In the genomic region with DNA sequence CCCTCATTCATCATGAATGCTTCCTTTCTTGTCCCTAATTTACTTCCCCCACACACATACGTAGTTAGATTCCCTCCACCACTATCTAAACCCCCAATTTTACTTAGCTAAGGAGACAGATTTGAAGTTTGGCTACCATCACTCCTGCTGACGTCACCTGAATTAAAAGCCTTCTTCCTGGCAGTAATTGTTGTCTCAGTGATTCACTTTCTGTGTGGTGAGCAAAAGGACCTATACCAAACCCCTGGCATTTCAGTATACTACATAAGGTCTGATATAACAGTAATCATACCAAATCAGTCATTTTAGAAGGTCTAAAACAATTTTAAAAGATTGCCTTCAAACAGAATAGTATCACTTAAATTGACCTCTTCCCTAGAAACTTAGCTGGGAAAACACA, we compare ENCODE assay signal across 6 cellular contexts.
A peak's percentile ranks its signal among the peaks of the same experiment; 100 is the strongest.
DNase-seq lines count a peak whose midpoint lies in the region; ATAC-seq, FAIRE-seq and TF ChIP-seq lines count a peak whose summit lies in the region.
"Not testable (repeated sequence)": the region's sequence is repeated elsewhere in the genome, so short reads cannot be mapped to it uniquely, and the experiment has no call there.

No MANE protein-coding gene starts in this region.

- FAIRE-seq in A549 (lab: Jason Lieb, UNC) (peak; percentile 92), GM12891 (lab: Jason Lieb, UNC) (peak; percentile 13), H1 (lab: Jason Lieb, UNC) (peak; percentile 87)
- not testable (repeated sequence) for FAIRE-seq in endothelial cell of umbilical vein (lab: Jason Lieb, UNC)

- not testable (repeated sequence) for H3K18ac ChIP-seq in H1 (ENCODE audit: extremely low read depth, low read length)

- not testable (repeated sequence) for H3K4ac ChIP-seq in H1 (replicated peaks; ENCODE audit: insufficient read length, low read depth, low read length)

- H3K9me3 ChIP-seq in A549; PC-3 (ENCODE audit: low read length); RWPE2 (ENCODE audit: severe bottlenecking); H1 (ENCODE audit: insufficient read depth in 2 of 2, low read depth in 1 of 2, low read length in 1 of 2); endothelial cell of umbilical vein (replicated peaks; ENCODE audit: control insufficient read depth, insufficient read depth, low read length): not testable (repeated sequence)

- not testable (repeated sequence) for TF ChIP-seq RAD21 in A549 (conservative IDR thresholded peaks at IDR 0.05 in 1 of 2, IDR thresholded peaks at IDR 0.05 in 1 of 2); H1 (IDR thresholded peaks at IDR 0.05 in 1 of 2, conservative IDR thresholded peaks at IDR 0.05 in 1 of 2; ENCODE audit: low read depth in 2 of 2, low read length in 2 of 2)

- not testable (repeated sequence) for H3K4me1 ChIP-seq in A549; PC-3 (ENCODE audit: insufficient read depth, low read length); RWPE2 (ENCODE audit: insufficient read depth, poor library complexity, severe bottlenecking); H1 (replicated peaks in 1 of 4; ENCODE audit: control insufficient read depth in 3 of 4, insufficient read depth in 4 of 4, low read length in 3 of 4); endothelial cell of umbilical vein (ENCODE audit: control insufficient read depth, extremely low read depth, insufficient read depth, low read length)

- H2AFZ ChIP-seq in PC-3 (ENCODE audit: low read length); H1 (ENCODE audit: low read length); endothelial cell of umbilical vein (ENCODE audit: low read depth, low read length): not testable (repeated sequence)

- H2BK12ac ChIP-seq in H1 (ENCODE audit: low read depth, low read length) = not testable (repeated sequence)

- H4K5ac ChIP-seq in H1 (ENCODE audit: insufficient read length, low read depth, low read length) = not testable (repeated sequence)

- H3K4me2 ChIP-seq in A549; PC-3 (ENCODE audit: low read length); H1 (ENCODE audit: insufficient read depth in 1 of 2, low read depth in 2 of 2, low read length in 2 of 2); endothelial cell of umbilical vein (ENCODE audit: insufficient read depth, low read length): not testable (repeated sequence)

- H3K9ac ChIP-seq in PC-3 (ENCODE audit: low read length); H1 (replicated peaks in 1 of 4; ENCODE audit: extremely low read depth in 1 of 4, low read depth in 3 of 4, low read length in 3 of 4); endothelial cell of umbilical vein (replicated peaks; ENCODE audit: extremely low read depth, insufficient read depth, low read length): not testable (repeated sequence)

- not testable (repeated sequence) for H3K27me3 ChIP-seq in PC-3 (ENCODE audit: low read length); RWPE2 (ENCODE audit: insufficient read depth, poor library complexity, severe bottlenecking); H1 (replicated peaks in 1 of 4; ENCODE audit: control insufficient read depth in 3 of 4, extremely low read depth in 1 of 4, insufficient read depth in 3 of 4, low read length in 3 of 4); endothelial cell of umbilical vein (ENCODE audit: control insufficient read depth in 2 of 2, insufficient read depth in 2 of 2, low read length in 2 of 2)

- not testable (repeated sequence) for DNase-seq in A549 (ENCODE audit: low read depth in 1 of 2, low spot score in 1 of 2); GM12891 (ENCODE audit: insufficient read length, low spot score); PC-3; RWPE2 (ENCODE audit: low spot score); H1 (ENCODE audit: low read depth in 1 of 2, low spot score in 2 of 2); endothelial cell of umbilical vein (ENCODE audit: low read depth, low spot score)

- not testable (repeated sequence) for TF ChIP-seq POLR2A in A549 (IDR thresholded peaks at IDR 0.05; ENCODE audit: low read length); GM12891 (IDR thresholded peaks at IDR 0.05; ENCODE audit: low read depth, low read length); H1 (IDR thresholded peaks at IDR 0.05; ENCODE audit: control extremely low read depth in 1 of 2, low read depth in 2 of 2, low read length in 2 of 2); endothelial cell of umbilical vein (IDR thresholded peaks at IDR 0.05; ENCODE audit: low read depth, low read length)

- ATAC-seq in A549 = not testable (repeated sequence)
- ATAC-seq in PC-3 (peak; percentile 68), RWPE2 (ENCODE audit: low read depth) (peak; percentile 91)

- not testable (repeated sequence) for H2AK5ac ChIP-seq in H1 (ENCODE audit: low read depth, low read length)

- POLR2A ChIA-PET in A549 (lab: Yijun Ruan, JAX); PC-3 (lab: Charles Lee; ENCODE audit: unreplicated experiment); H1 (lab: Charles Lee; ENCODE audit: partially characterized antibody); endothelial cell of umbilical vein (lab: Charles Lee): not testable (repeated sequence)

- not testable (repeated sequence) for H2BK120ac ChIP-seq in H1 (replicated peaks; ENCODE audit: low read depth, low read length)

- H3K56ac ChIP-seq in H1 (replicated peaks; ENCODE audit: insufficient read length, low read depth, low read length) = not testable (repeated sequence)

- TF ChIP-seq EP300 in A549 (IDR thresholded peaks at IDR 0.05); H1 (IDR thresholded peaks at IDR 0.05; ENCODE audit: borderline replicate concordance in 1 of 2, low read depth in 2 of 2, low read length in 2 of 2): not testable (repeated sequence)

- not testable (repeated sequence) for H4K20me1 ChIP-seq in PC-3 (ENCODE audit: low read length); H1 (replicated peaks in 1 of 2; ENCODE audit: control insufficient read depth in 1 of 2, insufficient read depth in 2 of 2, low read length in 2 of 2); endothelial cell of umbilical vein (replicated peaks; ENCODE audit: control insufficient read depth, extremely low read depth, insufficient read depth, low read length)

- not testable (repeated sequence) for H3K4me3 ChIP-seq in A549; PC-3 (ENCODE audit: low read length); RWPE2 (ENCODE audit: severe bottlenecking); H1 (ENCODE audit: extremely low read depth in 1 of 4, insufficient read depth in 2 of 4, low read depth in 3 of 4, low read length in 4 of 4); endothelial cell of umbilical vein (replicated peaks in 1 of 3; ENCODE audit: insufficient read depth in 1 of 3, low read depth in 1 of 3, low read length in 3 of 3)

- H2BK20ac ChIP-seq in H1 (ENCODE audit: low read length) = not testable (repeated sequence)

- no CpG with 5 or more reads among the region's 2 CpGs for WGBS in A549 (ENCODE audit: missing lambda C conversion rate)
- no CpG with 5 or more reads among the region's 2 CpGs for WGBS in H1 (ENCODE audit: extremely low coverage in 1 of 2, insufficient coverage in 1 of 2, insufficient read length in 1 of 2, insufficient replicate concordance in 2 of 2, low coverage in 1 of 2, low lambda C conversion rate in 2 of 2, missing lambda C conversion rate in 1 of 2), 2 experiments

- not testable (repeated sequence) for H3F3A ChIP-seq in PC-3 (ENCODE audit: low read length, unreplicated experiment)

- not testable (repeated sequence) for H2BK15ac ChIP-seq in H1 (ENCODE audit: low read length)

- not testable (repeated sequence) for H2BK5ac ChIP-seq in H1 (ENCODE audit: low read depth, low read length)

- H3K9me1 ChIP-seq in endothelial cell of umbilical vein (replicated peaks; ENCODE audit: control insufficient read depth, extremely low read depth, insufficient read depth, low read length) = not testable (repeated sequence)

- not testable (repeated sequence) for H4K91ac ChIP-seq in H1 (replicated peaks; ENCODE audit: insufficient read length, low read length)

- not testable (repeated sequence) for H3K79me2 ChIP-seq in PC-3 (ENCODE audit: low read length); H1 (ENCODE audit: control insufficient read depth in 1 of 2, insufficient read depth in 2 of 2, low read length in 2 of 2); endothelial cell of umbilical vein (ENCODE audit: control insufficient read depth, insufficient read depth, low read length)

- intact Hi-C loops in PC-3 (cut with micrococcal nuclease); endothelial cell of umbilical vein (cut with micrococcal nuclease): not testable (repeated sequence)

- not testable (repeated sequence) for H3K9me2 ChIP-seq in PC-3 (replicated peaks; ENCODE audit: low read length)

- H3K23me2 ChIP-seq in H1 (ENCODE audit: low read depth, low read length) = not testable (repeated sequence)

- TF ChIP-seq CTCF in A549 (IDR thresholded peaks at IDR 0.05); PC-3 (conservative IDR thresholded peaks at IDR 0.05; ENCODE audit: low read depth, low read length); RWPE2 (IDR thresholded peaks at IDR 0.05; ENCODE audit: poor library complexity, severe bottlenecking); H1 (IDR thresholded peaks at IDR 0.05; ENCODE audit: control extremely low read depth in 1 of 3, insufficient read depth in 1 of 3, low read depth in 1 of 3, low read length in 3 of 3); endothelial cell of umbilical vein (IDR thresholded peaks at IDR 0.05; ENCODE audit: extremely low read depth in 1 of 2, insufficient read depth in 1 of 2, low read depth in 1 of 2, low read length in 2 of 2): not testable (repeated sequence)

- H3K23ac ChIP-seq in H1 (ENCODE audit: insufficient read length) = not testable (repeated sequence)

- not testable (repeated sequence) for H3K27ac ChIP-seq in A549; PC-3 (ENCODE audit: low read length); H1 (ENCODE audit: low read depth, low read length)
- peak overlapping the region; percentile 82 for H3K27ac ChIP-seq in RWPE2 (ENCODE audit: poor library complexity, severe bottlenecking)
- peak overlapping the region; percentile 34 for H3K27ac ChIP-seq in endothelial cell of umbilical vein (ENCODE audit: insufficient read depth, low read depth, low read length)

- dilution Hi-C loops in endothelial cell of umbilical vein (cut with MboI; ENCODE audit: extremely low pct_ligation_motif_present, low sequenced_read_pairs) = not testable (repeated sequence)

- not testable (repeated sequence) for H3K36me3 ChIP-seq in PC-3 (ENCODE audit: low read depth, low read length); RWPE2 (ENCODE audit: low read depth); H1 (ENCODE audit: control insufficient read depth in 2 of 4, insufficient read depth in 4 of 4, low read length in 3 of 4); endothelial cell of umbilical vein (ENCODE audit: control insufficient read depth in 2 of 2, extremely low read depth in 1 of 2, insufficient read depth in 2 of 2, low read length in 2 of 2)

- H3K14ac ChIP-seq in H1 (ENCODE audit: insufficient read length) = not testable (repeated sequence)

- CTCF ChIA-PET in A549 (lab: Yijun Ruan, JAX); PC-3 (lab: Charles Lee); H1 (lab: Charles Lee; ENCODE audit: partially characterized antibody); endothelial cell of umbilical vein (lab: Charles Lee): not testable (repeated sequence)

- not testable (repeated sequence) for BruUV-seq in PC-3 (replicated peaks; lab: Mats Ljungman, UMichigan); endothelial cell of umbilical vein (replicated peaks; lab: Mats Ljungman, UMichigan)

- H3K79me1 ChIP-seq in H1 (ENCODE audit: low read depth, low read length) = not testable (repeated sequence)

- H4K8ac ChIP-seq in H1 (ENCODE audit: extremely low read depth, insufficient read depth, low read length) = not testable (repeated sequence)
